In the genomic region with DNA sequence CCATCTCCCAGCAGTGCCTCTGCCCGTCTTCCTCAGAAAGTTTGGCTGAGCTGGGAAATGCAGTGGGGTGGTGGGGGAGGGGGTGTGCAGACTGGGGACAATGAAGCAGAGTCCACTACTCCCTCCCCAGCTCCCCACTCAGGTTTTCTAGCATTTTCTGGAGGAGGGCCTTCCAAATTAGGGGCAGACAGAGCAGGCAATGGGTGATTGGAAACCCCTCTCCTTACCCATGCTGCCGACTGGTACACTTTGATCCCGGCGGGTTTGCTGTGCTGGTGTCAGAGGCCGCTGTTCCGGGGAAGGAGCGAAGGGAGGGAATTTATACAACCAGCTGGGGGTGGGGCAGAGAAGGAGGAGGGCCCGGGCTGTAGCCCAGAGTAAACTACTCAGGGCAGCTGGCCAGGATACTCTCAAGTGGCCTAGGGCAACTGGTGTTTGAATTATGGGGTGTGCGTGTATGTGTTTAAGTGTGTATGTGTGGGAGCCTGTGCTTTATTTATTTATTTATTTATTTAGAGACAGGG, we compare ENCODE assay signal across 8 cellular contexts. TPM values are rescaled to one million over a fixed set of nuclear protein-coding genes. Genes with fewer than 3 reads are reported as not detected.
DNase-seq lines count a peak whose midpoint lies in the region; ATAC-seq and TF ChIP-seq lines count a peak whose summit lies in the region.

SELENBP1 (minus strand) TSS at position 295 of the 524 bp plus-strand sequence; CDS start at position 231, 64 bp downstream.

- H3K27me3 ChIP-seq in CD4-positive, alpha-beta memory T cell (ENCODE audit: insufficient read depth, low read length) = no peaks in the 10 kb centered on the region

- TF ChIP-seq CTCF in AG04449 (IDR thresholded peaks at IDR 0.05; ENCODE audit: insufficient read depth, low read length, missing control alignments) (no peak), astrocyte of the spinal cord (IDR thresholded peaks at IDR 0.05; ENCODE audit: low read depth, low read length) (no peak), retinal pigment epithelial cell (conservative IDR thresholded peaks at IDR 0.05; ENCODE audit: low read depth, low read length) (no peak), GM20000 (IDR thresholded peaks at IDR 0.05; ENCODE audit: extremely low read depth, missing control alignments) (no peak)

- H3K36me3 Mint-ChIP-seq in CD4-positive, alpha-beta memory T cell = no peaks in the 10 kb centered on the region

- POLR2A ChIA-PET in AG04449 (lab: Yijun Ruan, JAX) = interaction anchor here (0.6 to 0.7 kb wide), 2 partner anchors 13 to 271 kb away, joined by 3 read pairs; no protein-coding TSS in a partner anchor
- POLR2A ChIA-PET in CD4-positive, alpha-beta memory T cell (lab: Charles Lee; ENCODE audit: partially characterized antibody) = no interaction called here

- no peaks in the 10 kb centered on the region for H3K9me3 ChIP-seq in CD4-positive, alpha-beta memory T cell (ENCODE audit: control insufficient read depth in 1 of 2, low read length in 2 of 2)

- CTCF ChIA-PET in AG04449 (lab: Yijun Ruan, JAX) = interaction anchor here (2.1 kb wide), 1 partner anchor 32 kb away, joined by 10 read pairs; no protein-coding TSS in a partner anchor
- CTCF ChIA-PET in CD4-positive, alpha-beta memory T cell (lab: Charles Lee; ENCODE audit: partially characterized antibody) = interaction anchor here (1.2 kb wide), 1 partner anchor 19 kb away, joined by 3 read pairs; no protein-coding TSS in a partner anchor

- H3K9me3 Mint-ChIP-seq in CD4-positive, alpha-beta memory T cell = no peaks in the 10 kb centered on the region

- no peaks in the 10 kb centered on the region for H3K4me1 ChIP-seq in CD4-positive, alpha-beta memory T cell (ENCODE audit: insufficient read depth, low read length)

- peak within 1 kb of the TSS; percentile 56 for H3K4me3 ChIP-seq in AG04449 (ENCODE audit: low read depth, low read length)
- peak within 1 kb of the TSS; percentile 32 for H3K4me3 ChIP-seq in astrocyte of the spinal cord (ENCODE audit: low read depth, low read length)
- peak within 1 kb of the TSS; percentile 46 for H3K4me3 ChIP-seq in retinal pigment epithelial cell (ENCODE audit: low read length)
- no peak within 1 kb of the TSS for H3K4me3 ChIP-seq in CD4-positive, alpha-beta memory T cell (ENCODE audit: low read length in 2 of 2)

- no peak within 1 kb of the TSS for H3K27ac ChIP-seq in CD4-positive, alpha-beta memory T cell (ENCODE audit: low read depth, low read length)

- DNase-seq in AG04449 (ENCODE audit: low read depth, low spot score) (peak; percentile 12), NCI-H1092 treated with DMSO at 0.1 percent for 48 hours (lab: John Stamatoyannopoulos, UW) (peak; percentile 95), astrocyte of the spinal cord (ENCODE audit: low read depth, low spot score) (peak; percentile 56), hippocampal formation (lab: John Stamatoyannopoulos, UW) (peak; percentile 28 to 37), retinal pigment epithelial cell (ENCODE audit: low read depth) (no peak), GM20000 (ENCODE audit: low spot score) (no peak)
- DNase-seq in CD4-positive, alpha-beta memory T cell = no peak

- H3K27me3 Mint-ChIP-seq in CD4-positive, alpha-beta memory T cell = peaks cover 3 to 8% of the 10 kb centered on the region in 2 donors

- no peaks in the 10 kb centered on the region for H3K4me1 Mint-ChIP-seq in CD4-positive, alpha-beta memory T cell

- ATAC-seq in HG02759 (IDR thresholded peaks at IDR 0.05; ENCODE audit: unreplicated experiment) = no peak

- in situ Hi-C loops in astrocyte of the spinal cord (cut with HindIII; ENCODE audit: low sequenced_read_pairs) = no loop called here

- no peaks in the 10 kb centered on the region for H3K36me3 ChIP-seq in CD4-positive, alpha-beta memory T cell (ENCODE audit: insufficient read depth, low read length)

- H3K27ac Mint-ChIP-seq in CD4-positive, alpha-beta memory T cell = peak within 1 kb of the TSS in 2 of 7 donors; percentile 48 to 50

- H3K4me3 Mint-ChIP-seq in CD4-positive, alpha-beta memory T cell = no peak within 1 kb of the TSS

- intact Hi-C loops in CD4-positive, alpha-beta memory T cell (cut with micrococcal nuclease) = no loop called here

RNA-seq across cellular contexts. Expression of gene SELENBP1, which starts in this region (rescaled TPM):
- not detected for total RNA-seq in CD4-positive, alpha-beta memory T cell
- not detected for polyA plus RNA-seq in CD4-positive, alpha-beta memory T cell

Comparison
In these comparisons a context has a peak if more than half of its experiments do, and no peak if none do; other contexts are left out.
1. DNase-seq: peak in AG04449 (single experiment), NCI-H1092 treated with DMSO at 0.1 percent for 48 hours (single experiment), astrocyte of the spinal cord (single experiment) and hippocampal formation (2 of 2); none in retinal pigment epithelial cell (single experiment), CD4-positive, alpha-beta memory T cell (0 of 5) and GM20000 (single experiment).
2. H3K4me3 ChIP-seq: peak in AG04449 (single experiment), astrocyte of the spinal cord (single experiment) and retinal pigment epithelial cell (single experiment); none in CD4-positive, alpha-beta memory T cell (0 of 2).